ENCODE assay signal across 8 cellular contexts in the genomic region with DNA sequence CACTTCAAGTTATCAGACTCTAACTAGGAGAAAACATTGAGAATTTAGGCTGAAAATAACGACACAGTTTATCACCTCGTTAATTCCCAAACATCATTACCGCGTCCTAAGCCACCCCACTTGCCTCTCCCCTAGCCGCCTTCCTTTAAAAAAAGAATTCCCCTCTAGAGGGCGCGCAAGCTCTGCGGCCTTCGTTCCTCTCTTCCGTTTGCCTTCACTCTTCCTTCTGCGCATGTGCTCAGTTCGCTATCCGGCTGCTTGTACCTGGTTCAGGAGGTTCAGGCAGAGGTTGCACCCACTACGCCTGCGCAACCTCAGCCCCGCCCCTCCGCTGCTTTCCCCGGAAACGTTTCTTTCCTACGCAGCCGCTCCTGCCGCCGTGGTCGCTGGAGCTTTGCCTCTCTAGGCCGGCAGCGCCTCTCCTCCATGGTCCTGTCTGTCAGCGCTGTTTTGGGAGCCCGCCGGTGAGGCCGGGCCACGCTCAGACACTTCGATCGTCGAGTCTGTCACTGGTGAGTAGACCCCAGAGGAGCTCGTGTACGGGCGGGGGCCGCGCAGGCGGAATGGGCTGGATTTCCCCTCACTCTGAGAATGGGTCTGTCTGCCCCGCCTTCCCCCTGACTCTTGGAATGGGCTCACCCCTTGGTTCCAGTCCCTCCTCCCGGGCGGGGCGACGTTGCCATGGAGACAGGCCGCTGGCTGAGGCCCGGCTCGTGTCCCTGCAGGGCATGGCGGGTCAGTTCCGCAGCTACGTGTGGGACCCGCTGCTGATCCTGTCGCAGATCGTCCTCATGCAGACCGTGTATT. TPM values are rescaled to one million over a fixed set of nuclear protein-coding genes. Genes with fewer than 3 reads are reported as not detected.
A peak's percentile ranks its signal among the peaks of the same experiment; 100 is the strongest.
DNase-seq lines count a peak whose midpoint lies in the region; ATAC-seq and TF ChIP-seq lines count a peak whose summit lies in the region.

A gene (plus strand): TSS at position 353 of the 807 bp plus-strand sequence. CDS start 376 bp downstream, at position 729.

- WGBS in lung, 2 donors = 0 to 1% methylated on average over 55 of the region's 55 CpGs

- no peaks in the 10 kb centered on the region for H3K27me3 ChIP-seq in lung (ENCODE audit: control insufficient read depth, insufficient read depth)

- DNase-seq in COR-L47 (lab: John Stamatoyannopoulos, UW) (peak; percentile 97), GM20000 (ENCODE audit: low spot score) (peak; percentile 94), HT-29 (ENCODE audit: low spot score) (peak; percentile 100), lung (ENCODE audit: low spot score) (peak; percentile 99)
- peak; percentile 99 for DNase-seq in NK-92 treated with Interleukin-12 subunit alpha and Interleukin-12 subunit beta, amount 100 ng/mL, for 24 hours (lab: John Stamatoyannopoulos, UW)
- peak; percentile 100 for DNase-seq in activated CD8-positive, alpha-beta memory T cell treated with anti-CD3 and anti-CD28 coated beads for 24 hours
- DNase-seq in effector CD8-positive, alpha-beta T cell (lab: John Stamatoyannopoulos, UW) = peak; percentile 97
- peak; percentile 97 to 98 (median 98) for DNase-seq in stimulated activated CD4-positive, alpha-beta T cell treated with anti-CD3 and anti-CD28 coated beads, TNF-alpha, amount 100 ng/mL, for 4 hours (ENCODE audit: low read depth in 3 of 3)

- TF ChIP-seq CTCF in GM20000 (IDR thresholded peaks at IDR 0.05; ENCODE audit: extremely low read depth, missing control alignments) = peak; percentile 50
- peak; percentile 88 for TF ChIP-seq CTCF in lung (IDR thresholded peaks at IDR 0.05; ENCODE audit: control extremely low read depth, extremely low read depth)

- H3K9me3 ChIP-seq in lung (ENCODE audit: control insufficient read depth in 2 of 2, insufficient read depth in 1 of 2, low read length in 1 of 2) = no peaks in the 10 kb centered on the region

- peak within 1 kb of the TSS; percentile 93 to 97 for H3K27ac ChIP-seq in lung (ENCODE audit: low read depth in 1 of 2, low read length in 1 of 2)

- peaks cover 5 to 21% of the 10 kb centered on the region in 2 donors for H3K36me3 ChIP-seq in lung (ENCODE audit: control insufficient read depth in 2 of 2, insufficient read depth in 2 of 2, low read length in 2 of 2)

- ATAC-seq in lung (ENCODE audit: insufficient read depth, low FRiP score) = peak; percentile 89

- H3K4me1 ChIP-seq in lung (ENCODE audit: control insufficient read depth in 2 of 2, insufficient read depth in 2 of 2, low read length in 2 of 2) = peaks cover 17 to 23% of the 10 kb centered on the region in 2 donors

- peak within 1 kb of the TSS; percentile 83 for H3K4me3 ChIP-seq in lung

RNA-seq across cellular contexts. Expression of the gene that starts here (rescaled TPM):
- total RNA-seq in HT-29 (2014; rRNA removed; shearing (Covaris generic)) = 73.6 and 74.7 TPM in 2 replicates
- total RNA-seq in lung = 10 to 100 TPM; 21.3 to 45.5 TPM
- 10 to 100 TPM; 24.9 to 57.5 TPM for polyA plus RNA-seq in lung

Comparison
In these comparisons a context has a peak if more than half of its experiments do, and no peak if none do; other contexts are left out.
1. Peak in every context shown above with its lines: DNase-seq, ATAC-seq, H3K4me3 ChIP-seq and H3K27ac ChIP-seq.